Comparison of ENCODE assay signal across 18 cellular contexts in genomic region chr1:11156441-11156840, GRCh38. TPM values are rescaled to one million over a fixed set of nuclear protein-coding genes. Genes with fewer than 3 reads are reported as not detected.
DNase-seq lines count a peak whose midpoint lies in the region; ATAC-seq, FAIRE-seq and TF ChIP-seq lines count a peak whose summit lies in the region.
"Had no signal": no experiment of that assay in that cellular context is flagged by ENCODE, and none has a peak within 500 bp of the region (broad histone marks: within the 10 kb centered on the region; RNA-seq: fewer than 3 reads in every experiment).

No MANE protein-coding gene starts in this region.

- H3K36me3 Mint-ChIP-seq in activated T-cell treated with anti-CD3 and anti-CD28 coated beads, Interleukin-2, amount 50 U/mL, for 72 hours (ENCODE audit: insufficient read depth in 2 of 2), result peaks cover 3 to 12% of the 10 kb centered on the region in 2 donors
- H3K36me3 Mint-ChIP-seq in activated CD4-positive, alpha-beta memory T cell treated with anti-CD3 and anti-CD28 coated beads, Interleukin-2, amount 10 ng/mL, durations not matched to agents 7 days and 5 days (ENCODE audit: low read depth), result peaks cover 26% of the 10 kb centered on the region
- H3K36me3 Mint-ChIP-seq in stimulated activated effector memory CD8-positive, alpha-beta T cell treated with anti-CD3 and anti-CD28 coated beads, Interleukin-12 subunit alpha, Interleukin-12 subunit beta, amount 100 ng/mL, for 72 hours, result peaks cover 66% of the 10 kb centered on the region

- ATAC-seq in activated T-cell treated with anti-CD3 and anti-CD28 coated beads, Interleukin-2, amount 50 U/mL, for 72 hours (replicated peaks in 1 of 2), result no peak
- no peak for ATAC-seq in stimulated activated effector memory CD8-positive, alpha-beta T cell treated with anti-CD3 and anti-CD28 coated beads, Interleukin-12 subunit alpha, Interleukin-12 subunit beta, amount 100 ng/mL, for 72 hours
- ATAC-seq in HG03432 (IDR thresholded peaks at IDR 0.05; ENCODE audit: unreplicated experiment), result no peak
- ATAC-seq: stimulated activated naive CD8-positive, alpha-beta T cell treated with anti-CD3 and anti-CD28 coated beads, Interleukin-15, Interleukin-2, amounts not matched to agents 100 U/mL and 50 U/mL, for 24 hours; upper lobe of right lung; WTC11 had no signal

- CTCF ChIA-PET in activated CD4-positive, alpha-beta memory T cell treated with anti-CD3 and anti-CD28 coated beads, Interleukin-2, amount 10 ng/mL, durations not matched to agents 7 days and 5 days (lab: Charles Lee), result no interaction called here

- H3K4me3 ChIP-seq in epithelial cell of esophagus (ENCODE audit: low read length) (no peak overlapping the region), foreskin fibroblast (ENCODE audit: low read depth in 1 of 2, low read length in 2 of 2) (no peak overlapping the region)
- H3K4me3 ChIP-seq: colonic mucosa, esophagus squamous epithelium, upper lobe of right lung had no signal

- H3K9me3 Mint-ChIP-seq in activated T-cell treated with anti-CD3 and anti-CD28 coated beads, Interleukin-2, amount 50 U/mL, for 72 hours, result no peaks in the 10 kb centered on the region
- H3K9me3 Mint-ChIP-seq in activated CD4-positive, alpha-beta memory T cell treated with anti-CD3 and anti-CD28 coated beads, Interleukin-2, amount 10 ng/mL, durations not matched to agents 7 days and 5 days, result no peaks in the 10 kb centered on the region
- no peaks in the 10 kb centered on the region for H3K9me3 Mint-ChIP-seq in stimulated activated effector memory CD8-positive, alpha-beta T cell treated with anti-CD3 and anti-CD28 coated beads, Interleukin-12 subunit alpha, Interleukin-12 subunit beta, amount 100 ng/mL, for 72 hours
- H3K9me3 Mint-ChIP-seq: WTC11 had no signal

- H3K27ac Mint-ChIP-seq in activated T-cell treated with anti-CD3 and anti-CD28 coated beads, Interleukin-2, amount 50 U/mL, for 72 hours, result peak overlapping the region; percentile 43
- peak overlapping the region; percentile 44 for H3K27ac Mint-ChIP-seq in activated CD4-positive, alpha-beta memory T cell treated with anti-CD3 and anti-CD28 coated beads, Interleukin-2, amount 10 ng/mL, durations not matched to agents 7 days and 5 days
- peak overlapping the region; percentile 60 for H3K27ac Mint-ChIP-seq in stimulated activated effector memory CD8-positive, alpha-beta T cell treated with anti-CD3 and anti-CD28 coated beads, Interleukin-12 subunit alpha, Interleukin-12 subunit beta, amount 100 ng/mL, for 72 hours
- H3K27ac Mint-ChIP-seq: progenitor cell of endocrine pancreas, WTC11 had no signal

- no peak overlapping the region for H3K4me3 Mint-ChIP-seq in activated T-cell treated with anti-CD3 and anti-CD28 coated beads, Interleukin-2, amount 50 U/mL, for 72 hours
- no peak overlapping the region for H3K4me3 Mint-ChIP-seq in activated CD4-positive, alpha-beta memory T cell treated with anti-CD3 and anti-CD28 coated beads, Interleukin-2, amount 10 ng/mL, durations not matched to agents 7 days and 5 days
- H3K4me3 Mint-ChIP-seq in stimulated activated effector memory CD8-positive, alpha-beta T cell treated with anti-CD3 and anti-CD28 coated beads, Interleukin-12 subunit alpha, Interleukin-12 subunit beta, amount 100 ng/mL, for 72 hours, result no peak overlapping the region
- H3K4me3 Mint-ChIP-seq: WTC11 had no signal

- no peak for FAIRE-seq in GM19239 (lab: Jason Lieb, UNC)

- H3K4me1 Mint-ChIP-seq in activated T-cell treated with anti-CD3 and anti-CD28 coated beads, Interleukin-2, amount 50 U/mL, for 72 hours (ENCODE audit: low read depth), result peaks cover 27% of the 10 kb centered on the region
- H3K4me1 Mint-ChIP-seq in activated CD4-positive, alpha-beta memory T cell treated with anti-CD3 and anti-CD28 coated beads, Interleukin-2, amount 10 ng/mL, durations not matched to agents 7 days and 5 days, result peaks cover 20% of the 10 kb centered on the region
- peaks cover 8% of the 10 kb centered on the region for H3K4me1 Mint-ChIP-seq in stimulated activated effector memory CD8-positive, alpha-beta T cell treated with anti-CD3 and anti-CD28 coated beads, Interleukin-12 subunit alpha, Interleukin-12 subunit beta, amount 100 ng/mL, for 72 hours
- H3K4me1 Mint-ChIP-seq: WTC11 had no signal

- TF ChIP-seq CTCF in epithelial cell of esophagus (IDR thresholded peaks at IDR 0.05; ENCODE audit: insufficient read depth, low read depth, low read length, missing control alignments), result no peak
- no peak for TF ChIP-seq CTCF in foreskin fibroblast (IDR thresholded peaks at IDR 0.05; ENCODE audit: low read depth, low read length)

- H3K27me3 Mint-ChIP-seq in activated T-cell treated with anti-CD3 and anti-CD28 coated beads, Interleukin-2, amount 50 U/mL, for 72 hours (ENCODE audit: low read depth), result no peaks in the 10 kb centered on the region
- H3K27me3 Mint-ChIP-seq in activated CD4-positive, alpha-beta memory T cell treated with anti-CD3 and anti-CD28 coated beads, Interleukin-2, amount 10 ng/mL, durations not matched to agents 7 days and 5 days, result no peaks in the 10 kb centered on the region
- H3K27me3 Mint-ChIP-seq: progenitor cell of endocrine pancreas had no signal

- POLR2A ChIA-PET in activated CD4-positive, alpha-beta memory T cell treated with anti-CD3 and anti-CD28 coated beads, Interleukin-2, amount 10 ng/mL, durations not matched to agents 7 days and 5 days (lab: Charles Lee), result interaction anchor here (1.0 kb wide), 1 partner anchor 12 kb away, joined by 5 read pairs; no protein-coding TSS in a partner anchor

- DNase-seq in activated T-cell treated with anti-CD3 and anti-CD28 coated beads, Interleukin-2, amount 50 U/mL, for 72 hours, result no peak
- DNase-seq in activated T-cell treated with anti-CD3 and anti-CD28 coated beads, Interleukin-2, amount 50 U/mL, for 1 hour, result no peak
- no peak for DNase-seq in activated CD4-positive, alpha-beta memory T cell treated with anti-CD3 and anti-CD28 coated beads, Interleukin-2, amount 10 ng/mL, durations not matched to agents 7 days and 5 days
- DNase-seq in epithelial cell of esophagus (ENCODE audit: low read depth), result peak; percentile 45
- DNase-seq in stimulated activated effector memory CD8-positive, alpha-beta T cell treated with anti-CD3 and anti-CD28 coated beads, Interleukin-12 subunit alpha, Interleukin-12 subunit beta, amount 100 ng/mL, for 72 hours (ENCODE audit: low spot score in 2 of 2), result no peak
- DNase-seq in foreskin fibroblast, result no peak
- no peak for DNase-seq in GM19239 (ENCODE audit: insufficient read length, low spot score)
- DNase-seq: ACHN; colonic mucosa; esophagus squamous epithelium; GF-D8; hippocampal formation; NCI-H1048; stimulated activated naive CD8-positive, alpha-beta T cell treated with anti-CD3 and anti-CD28 coated beads, Interleukin-15, Interleukin-2, amounts not matched to agents 100 U/mL and 50 U/mL, for 24 hours; upper lobe of right lung had no signal

RNA-seq across cellular contexts. Expression of gene ANGPTL7, which starts 32.7 kb away (rescaled TPM):
- not detected for total RNA-seq in activated T-cell treated with anti-CD3 and anti-CD28 coated beads, Interleukin-2, amount 50 U/mL, for 72 hours
- total RNA-seq in activated CD4-positive, alpha-beta memory T cell treated with anti-CD3 and anti-CD28 coated beads, Interleukin-2, amount 10 ng/mL, durations not matched to agents 7 days and 5 days, result not detected
- total RNA-seq: progenitor cell of endocrine pancreas, WTC11 had no signal

RNA-seq across cellular contexts. Expression of gene EXOSC10, which starts 56.8 kb away (rescaled TPM):
- 10 to 100 TPM; 70.2 to 84.6 TPM for total RNA-seq in activated T-cell treated with anti-CD3 and anti-CD28 coated beads, Interleukin-2, amount 50 U/mL, for 72 hours
- 10 to 100 TPM; 65.8 to 67.6 TPM for total RNA-seq in activated CD4-positive, alpha-beta memory T cell treated with anti-CD3 and anti-CD28 coated beads, Interleukin-2, amount 10 ng/mL, durations not matched to agents 7 days and 5 days
